25 cellular contexts compared by ENCODE assay signal in genomic region chr20:2156224-2156623, GRCh38.
"Had no signal": no experiment of that assay in that cellular context is flagged by ENCODE, and none has a peak within 500 bp of the region (broad histone marks: within the 10 kb centered on the region; RNA-seq: fewer than 3 reads in every experiment).

No MANE protein-coding gene starts in this region.

- H3K36me3 ChIP-seq: colonic mucosa, esophagus muscularis mucosa, esophagus squamous epithelium, gastrocnemius medialis, gastroesophageal sphincter, heart left ventricle, heart right ventricle had no signal

- H3K27ac ChIP-seq: colonic mucosa, coronary artery, dorsolateral prefrontal cortex, esophagus muscularis mucosa, esophagus squamous epithelium, foreskin keratinocyte, gastrocnemius medialis, gastroesophageal sphincter, heart left ventricle, heart right ventricle had no signal

- H3K4me1 ChIP-seq: colonic mucosa, gastrocnemius medialis had no signal

- ATAC-seq: effector memory CD8-positive, alpha-beta T cell; gastrocnemius medialis; gastroesophageal sphincter; heart left ventricle; heart right ventricle had no signal

- FAIRE-seq: colon, endometrium, endothelial cell of umbilical vein, frontal cortex had no signal

- H3K27me3 ChIP-seq: colonic mucosa, dorsolateral prefrontal cortex, esophagus muscularis mucosa, foreskin keratinocyte, gastrocnemius medialis, gastroesophageal sphincter, heart left ventricle, heart right ventricle had no signal

- H3K9me3 ChIP-seq: colonic mucosa, esophagus muscularis mucosa, esophagus squamous epithelium, gastrocnemius medialis, gastroesophageal sphincter, heart left ventricle, heart right ventricle had no signal

- DNase-seq: colonic mucosa; cortex of kidney; dermis blood vessel endothelial cell; dorsolateral prefrontal cortex; effector CD4-positive, alpha-beta T cell; effector CD8-positive, alpha-beta T cell; effector memory CD4-positive, alpha-beta T cell; effector memory CD8-positive, alpha-beta T cell; endodermal cell; erythroblast; esophagus squamous epithelium; foreskin melanocyte; gastrocnemius medialis; glutamatergic neuron; head of caudate nucleus; heart right ventricle had no signal

- H3K4me3 ChIP-seq: colonic mucosa, coronary artery, dorsolateral prefrontal cortex, esophagus muscularis mucosa, esophagus squamous epithelium, gastrocnemius medialis, gastroesophageal sphincter, heart left ventricle, heart right ventricle had no signal
